In genomic region chr9:123929870-123930831, GRCh38 we compare ENCODE assay signal across 8 cellular contexts. TPM values are rescaled to one million over a fixed set of nuclear protein-coding genes. Genes with fewer than 3 reads are reported as not detected.
DNase-seq lines count a peak whose midpoint lies in the region; ATAC-seq and TF ChIP-seq lines count a peak whose summit lies in the region.

Gene DENND1A (minus strand): TSS chr9:123930126. CDS start chr9:123929905, 221 bp downstream.

- H3K36me3 ChIP-seq in colonic mucosa = no peaks in the 10 kb centered on the region

- H3K27me3 ChIP-seq in colonic mucosa = no peaks in the 10 kb centered on the region

- H3K9me3 ChIP-seq in colonic mucosa = no peaks in the 10 kb centered on the region

- peak; percentile 82 for ATAC-seq in GM19025 (IDR thresholded peaks at IDR 0.05; ENCODE audit: low read depth, unreplicated experiment)
- ATAC-seq in HG03280 (IDR thresholded peaks at IDR 0.05; ENCODE audit: unreplicated experiment) = peak; percentile 73
- ATAC-seq in left colon = peak; percentile 85

- peak within 1 kb of the TSS; percentile 84 for H3K4me3 ChIP-seq in AG09309 (ENCODE audit: control insufficient read depth, low read depth, low read length)
- H3K4me3 ChIP-seq in colonic mucosa = peak within 1 kb of the TSS; percentile 50

- no peak for DNase-seq in AG09309 (ENCODE audit: low read depth)
- peak; percentile 92 for DNase-seq in NCI-H510A (lab: John Stamatoyannopoulos, UW)
- peak; percentile 87 for DNase-seq in activated CD4-positive, alpha-beta T cell treated with anti-CD3 and anti-CD28 coated beads for 4 hours
- peak; percentile 93 for DNase-seq in colonic mucosa
- DNase-seq in left colon = peak; percentile 90 to 94
- peak; percentile 82 to 90 for DNase-seq in stimulated activated CD4-positive, alpha-beta T cell treated with anti-CD3 and anti-CD28 coated beads, Interleukin-1b, Interleukin-23, amount 100 ng/mL, for 4 hours (ENCODE audit: low read depth in 2 of 2)

- peak within 1 kb of the TSS; percentile 66 to 77 for H3K9ac ChIP-seq in colonic mucosa (ENCODE audit: low read depth in 2 of 2, low read length in 2 of 2)

- H3K4me1 ChIP-seq in colonic mucosa = peaks cover 10% of the 10 kb centered on the region

- intact Hi-C loops in colonic mucosa (cut with DNase I) (no loop called here), left colon (cut with DNase I, micrococcal nuclease) (no loop called here)

- TF ChIP-seq CTCF in AG09309 (IDR thresholded peaks at IDR 0.05; ENCODE audit: control insufficient read depth, insufficient read depth, low read depth, low read length, missing control alignments) = no peak
- no peak for TF ChIP-seq CTCF in colonic mucosa (IDR thresholded peaks at IDR 0.05)

- H3K27ac ChIP-seq in colonic mucosa = peak within 1 kb of the TSS; percentile 77

RNA-seq across cellular contexts. Expression of gene DENND1A, which starts in this region (rescaled TPM):
- total RNA-seq in colonic mucosa = 10 to 100 TPM; 34.3 to 39.9 TPM
- 10 to 100 TPM; 28.8 to 36.8 TPM for total RNA-seq in left colon
